1 cellular context compared by ENCODE assay signal in genomic region chr1:201171063-201172036, GRCh38.
TF ChIP-seq lines count a peak whose summit lies in the region.

No MANE protein-coding gene starts in this region.

TF ChIP-seq in HepG2, 621 proteins besides CTCF, POLR2A, EP300 and RAD21 (continued from another document and continues in another):
- no peak for TF ChIP-seq ZNF24 (IDR thresholded peaks at IDR 0.05)
- TF ChIP-seq ZNF549 (CRISPR knock-in tag; IDR thresholded peaks at IDR 0.05) = 0 out of 2 replicates have a peak, but pooled peaks have one; percentile 76
- no peak for TF ChIP-seq ZNF232 (CRISPR knock-in tag; IDR thresholded peaks at IDR 0.05; ENCODE audit: borderline replicate concordance)
- TF ChIP-seq ZBTB10 (CRISPR knock-in tag; IDR thresholded peaks at IDR 0.05; ENCODE audit: borderline replicate concordance) = 0 out of 2 replicates have a peak, but pooled peaks have one; percentile 35
- TF ChIP-seq ZNF224 (CRISPR knock-in tag; IDR thresholded peaks at IDR 0.05) = 0 out of 2 replicates have a peak, but pooled peaks have one; percentile 5
- TF ChIP-seq, protein P1, sequence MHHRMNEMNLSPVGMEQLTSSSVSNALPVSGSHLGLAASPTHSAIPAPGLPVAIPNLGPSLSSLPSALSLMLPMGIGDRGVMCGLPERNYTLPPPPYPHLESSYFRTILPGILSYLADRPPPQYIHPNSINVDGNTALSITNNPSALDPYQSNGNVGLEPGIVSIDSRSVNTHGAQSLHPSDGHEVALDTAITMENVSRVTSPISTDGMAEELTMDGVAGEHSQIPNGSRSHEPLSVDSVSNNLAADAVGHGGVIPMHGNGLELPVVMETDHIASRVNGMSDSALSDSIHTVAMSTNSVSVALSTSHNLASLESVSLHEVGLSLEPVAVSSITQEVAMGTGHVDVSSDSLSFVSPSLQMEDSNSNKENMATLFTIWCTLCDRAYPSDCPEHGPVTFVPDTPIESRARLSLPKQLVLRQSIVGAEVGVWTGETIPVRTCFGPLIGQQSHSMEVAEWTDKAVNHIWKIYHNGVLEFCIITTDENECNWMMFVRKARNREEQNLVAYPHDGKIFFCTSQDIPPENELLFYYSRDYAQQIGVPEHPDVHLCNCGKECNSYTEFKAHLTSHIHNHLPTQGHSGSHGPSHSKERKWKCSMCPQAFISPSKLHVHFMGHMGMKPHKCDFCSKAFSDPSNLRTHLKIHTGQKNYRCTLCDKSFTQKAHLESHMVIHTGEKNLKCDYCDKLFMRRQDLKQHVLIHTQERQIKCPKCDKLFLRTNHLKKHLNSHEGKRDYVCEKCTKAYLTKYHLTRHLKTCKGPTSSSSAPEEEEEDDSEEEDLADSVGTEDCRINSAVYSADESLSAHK (CRISPR knock-in tag; IDR thresholded peaks at IDR 0.05; ENCODE audit: borderline replicate concordance) = no peak
- peak; percentile 94 for TF ChIP-seq KDM1A (CRISPR knock-in tag; IDR thresholded peaks at IDR 0.05)
- TF ChIP-seq MTF1 (CRISPR knock-in tag; IDR thresholded peaks at IDR 0.05) = no peak
- TF ChIP-seq ATF2 (CRISPR knock-in tag; IDR thresholded peaks at IDR 0.05) = peak; percentile 99
- TF ChIP-seq, protein P2, sequence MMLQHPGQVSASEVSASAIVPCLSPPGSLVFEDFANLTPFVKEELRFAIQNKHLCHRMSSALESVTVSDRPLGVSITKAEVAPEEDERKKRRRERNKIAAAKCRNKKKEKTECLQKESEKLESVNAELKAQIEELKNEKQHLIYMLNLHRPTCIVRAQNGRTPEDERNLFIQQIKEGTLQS (CRISPR knock-in tag; IDR thresholded peaks at IDR 0.05) = peak; percentile 86
- TF ChIP-seq SALL2 (CRISPR knock-in tag; IDR thresholded peaks at IDR 0.05) = peak; percentile 75
- no peak for TF ChIP-seq AGO1 (IDR thresholded peaks at IDR 0.05; ENCODE audit: low read depth, low read length, poor library complexity, severe bottlenecking)
- TF ChIP-seq DR1 (CRISPR knock-in tag; IDR thresholded peaks at IDR 0.05) = peak; percentile 18; the same call in 1 of the 2 replicates
- TF ChIP-seq ZNF33B (CRISPR knock-in tag; IDR thresholded peaks at IDR 0.05) = no peak
- TF ChIP-seq, protein P3, sequence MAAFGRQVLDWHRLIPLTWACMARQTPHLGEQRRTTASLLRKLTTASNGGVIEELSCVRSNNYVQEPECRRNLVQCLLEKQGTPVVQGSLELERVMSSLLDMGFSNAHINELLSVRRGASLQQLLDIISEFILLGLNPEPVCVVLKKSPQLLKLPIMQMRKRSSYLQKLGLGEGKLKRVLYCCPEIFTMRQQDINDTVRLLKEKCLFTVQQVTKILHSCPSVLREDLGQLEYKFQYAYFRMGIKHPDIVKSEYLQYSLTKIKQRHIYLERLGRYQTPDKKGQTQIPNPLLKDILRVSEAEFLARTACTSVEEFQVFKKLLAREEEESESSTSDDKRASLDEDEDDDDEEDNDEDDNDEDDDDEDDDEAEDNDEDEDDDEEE (CRISPR knock-in tag; IDR thresholded peaks at IDR 0.05) = peak; percentile 61; the same call in 1 of the 2 replicates
- no peak for TF ChIP-seq NONO (IDR thresholded peaks at IDR 0.05)
- TF ChIP-seq NONO (CRISPR knock-in tag; conservative IDR thresholded peaks at IDR 0.05) = peak; percentile 45; the same call in 1 of the 2 replicates
- TF ChIP-seq KDM5B (CRISPR knock-in tag; IDR thresholded peaks at IDR 0.05; ENCODE audit: borderline replicate concordance) = peak; percentile 70; the same call in 1 of the 2 replicates
- peak; percentile 77; the same call in 1 of the 2 replicates for TF ChIP-seq PHF21A (CRISPR knock-in tag; IDR thresholded peaks at IDR 0.05)
- TF ChIP-seq, protein P4, sequence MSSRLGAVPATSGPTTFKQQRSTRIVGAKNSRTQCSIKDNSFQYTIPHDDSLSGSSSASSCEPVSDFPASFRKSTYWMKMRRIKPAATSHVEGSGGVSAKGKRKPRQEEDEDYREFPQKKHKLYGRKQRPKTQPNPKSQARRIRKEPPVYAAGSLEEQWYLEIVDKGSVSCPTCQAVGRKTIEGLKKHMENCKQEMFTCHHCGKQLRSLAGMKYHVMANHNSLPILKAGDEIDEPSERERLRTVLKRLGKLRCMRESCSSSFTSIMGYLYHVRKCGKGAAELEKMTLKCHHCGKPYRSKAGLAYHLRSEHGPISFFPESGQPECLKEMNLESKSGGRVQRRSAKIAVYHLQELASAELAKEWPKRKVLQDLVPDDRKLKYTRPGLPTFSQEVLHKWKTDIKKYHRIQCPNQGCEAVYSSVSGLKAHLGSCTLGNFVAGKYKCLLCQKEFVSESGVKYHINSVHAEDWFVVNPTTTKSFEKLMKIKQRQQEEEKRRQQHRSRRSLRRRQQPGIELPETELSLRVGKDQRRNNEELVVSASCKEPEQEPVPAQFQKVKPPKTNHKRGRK (CRISPR knock-in tag; IDR thresholded peaks at IDR 0.05) = no peak
- TF ChIP-seq ZSCAN25 (CRISPR knock-in tag; IDR thresholded peaks at IDR 0.05) = 0 out of 2 replicates have a peak, but pooled peaks have one; percentile 12
- TF ChIP-seq HOXA7 (CRISPR knock-in tag; IDR thresholded peaks at IDR 0.05) = no peak
- TF ChIP-seq KDM3A (CRISPR knock-in tag; IDR thresholded peaks at IDR 0.05; ENCODE audit: low read depth) = no peak
- no peak for TF ChIP-seq ZBTB34 (CRISPR knock-in tag; IDR thresholded peaks at IDR 0.05)
- TF ChIP-seq PRDM15 (CRISPR knock-in tag; IDR thresholded peaks at IDR 0.05) = 0 out of 2 replicates have a peak, but pooled peaks have one; percentile 11
- TF ChIP-seq KLF16 (CRISPR knock-in tag; IDR thresholded peaks at IDR 0.05) = no peak
- TF ChIP-seq FOXA3 (CRISPR knock-in tag; IDR thresholded peaks at IDR 0.05) = no peak
- TF ChIP-seq ZNF335 (CRISPR knock-in tag; IDR thresholded peaks at IDR 0.05) = no peak
- no peak for TF ChIP-seq SRSF9 (IDR thresholded peaks at IDR 0.05; ENCODE audit: borderline replicate concordance, insufficient read depth, low read depth, low read length, poor library complexity, severe bottlenecking)
- no peak for TF ChIP-seq PAX8 (CRISPR knock-in tag; IDR thresholded peaks at IDR 0.05; ENCODE audit: borderline replicate concordance)
- TF ChIP-seq SSRP1 (CRISPR knock-in tag; IDR thresholded peaks at IDR 0.05) = no peak; the same call in none of the 2 replicates
- 0 out of 2 replicates have a peak, but pooled peaks have one; percentile 20 for TF ChIP-seq ZNF225 (CRISPR knock-in tag; IDR thresholded peaks at IDR 0.05)
- 0 out of 2 replicates have a peak, but pooled peaks have one; percentile 55 for TF ChIP-seq SP140L (CRISPR knock-in tag; IDR thresholded peaks at IDR 0.05; ENCODE audit: borderline replicate concordance)
- TF ChIP-seq ZNF761 (CRISPR knock-in tag; conservative IDR thresholded peaks at IDR 0.05) = 0 out of 2 replicates have a peak, but pooled peaks have one; percentile 37
- no peak for TF ChIP-seq XBP1 (CRISPR knock-in tag; IDR thresholded peaks at IDR 0.05)
- peak; percentile 91 for TF ChIP-seq JUND (CRISPR knock-in tag; IDR thresholded peaks at IDR 0.05)
- TF ChIP-seq RFXAP (CRISPR knock-in tag; IDR thresholded peaks at IDR 0.05; ENCODE audit: borderline replicate concordance) = no peak; the same call in 1 of the 2 replicates
- no peak for TF ChIP-seq XRCC5 (optimal IDR thresholded peaks at IDR 0.05; ENCODE audit: low read length)
- 0 out of 2 replicates have a peak, but pooled peaks have one; percentile 63 for TF ChIP-seq GTF3A (CRISPR knock-in tag; conservative IDR thresholded peaks at IDR 0.05)
- no peak; the same call in 1 of the 2 replicates for TF ChIP-seq POLR2AphosphoS5 (IDR thresholded peaks at IDR 0.05; ENCODE audit: low read depth, low read length)
- TF ChIP-seq, protein P5, sequence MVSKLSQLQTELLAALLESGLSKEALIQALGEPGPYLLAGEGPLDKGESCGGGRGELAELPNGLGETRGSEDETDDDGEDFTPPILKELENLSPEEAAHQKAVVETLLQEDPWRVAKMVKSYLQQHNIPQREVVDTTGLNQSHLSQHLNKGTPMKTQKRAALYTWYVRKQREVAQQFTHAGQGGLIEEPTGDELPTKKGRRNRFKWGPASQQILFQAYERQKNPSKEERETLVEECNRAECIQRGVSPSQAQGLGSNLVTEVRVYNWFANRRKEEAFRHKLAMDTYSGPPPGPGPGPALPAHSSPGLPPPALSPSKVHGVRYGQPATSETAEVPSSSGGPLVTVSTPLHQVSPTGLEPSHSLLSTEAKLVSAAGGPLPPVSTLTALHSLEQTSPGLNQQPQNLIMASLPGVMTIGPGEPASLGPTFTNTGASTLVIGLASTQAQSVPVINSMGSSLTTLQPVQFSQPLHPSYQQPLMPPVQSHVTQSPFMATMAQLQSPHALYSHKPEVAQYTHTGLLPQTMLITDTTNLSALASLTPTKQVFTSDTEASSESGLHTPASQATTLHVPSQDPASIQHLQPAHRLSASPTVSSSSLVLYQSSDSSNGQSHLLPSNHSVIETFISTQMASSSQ (IDR thresholded peaks at IDR 0.05; ENCODE audit: low read depth) = no peak
- TF ChIP-seq, protein P5 (CRISPR knock-in tag; IDR thresholded peaks at IDR 0.05; ENCODE audit: borderline replicate concordance) = no peak
- 0 out of 2 replicates have a peak, but pooled peaks have one; percentile 38 for TF ChIP-seq PITX1 (CRISPR knock-in tag; IDR thresholded peaks at IDR 0.05)
